In the genomic region with DNA sequence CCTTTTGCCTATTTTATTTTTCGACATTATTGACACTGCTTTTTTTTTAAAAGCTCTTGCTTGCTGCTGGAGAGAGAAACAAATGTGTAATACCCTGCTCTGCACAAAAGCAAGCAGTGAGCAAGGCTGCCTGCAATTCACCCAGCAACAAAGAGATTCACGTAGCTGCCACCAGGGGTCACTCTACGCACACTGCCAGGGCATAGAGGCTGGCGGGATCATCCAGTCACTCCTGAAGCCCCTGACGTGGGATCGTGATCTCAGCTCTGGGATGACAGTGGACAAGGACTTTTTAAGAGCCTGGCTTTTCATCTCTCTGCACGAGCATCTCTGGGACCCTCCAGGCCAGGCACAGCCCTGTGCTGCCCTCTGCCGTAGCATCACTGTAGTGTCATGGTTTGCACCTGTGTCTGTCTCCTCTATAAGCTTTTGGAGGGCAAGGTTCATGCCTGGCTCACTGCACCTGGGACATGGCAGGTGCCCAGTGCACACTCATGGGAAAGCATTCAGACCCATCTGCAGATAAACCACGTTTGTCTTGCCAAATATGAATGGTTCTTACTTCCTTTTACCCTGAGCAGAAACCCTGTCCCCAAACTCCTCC, we compare ENCODE assay signal across 7 cellular contexts. TPM values are rescaled to one million over a fixed set of nuclear protein-coding genes. Genes with fewer than 3 reads are reported as not detected.
A peak's percentile ranks its signal among the peaks of the same experiment; 100 is the strongest.
DNase-seq lines count a peak whose midpoint lies in the region; FAIRE-seq and TF ChIP-seq lines count a peak whose summit lies in the region.

No MANE protein-coding gene starts in this region.

- no peaks in the 10 kb centered on the region for H3K4me1 ChIP-seq in breast epithelium

- H3K4me3 ChIP-seq in NB4 (ENCODE audit: low read depth, low read length), result no peak overlapping the region
- H3K4me3 ChIP-seq in breast epithelium, result no peak overlapping the region

- peak; percentile 99 for TF ChIP-seq CTCF in NB4 (IDR thresholded peaks at IDR 0.05; ENCODE audit: low read depth, low read length)
- TF ChIP-seq CTCF in breast epithelium (IDR thresholded peaks at IDR 0.05), result peak in 2 of 3 donors; percentile 65 to 75

- DNase-seq in GM04504 (ENCODE audit: low read depth) (peak; percentile 23), H54 (ENCODE audit: insufficient read length, low spot score) (peak; percentile 81), NB4 (ENCODE audit: low read depth) (peak; percentile 67), T-helper 22 cell (ENCODE audit: low read depth) (peak; percentile 9), breast epithelium (ENCODE audit: low spot score in 2 of 2) (peak in 1 of 2 donors; percentile 28), islet precursor cell (peak; percentile 88)
- peak; percentile 6 to 23 (median 10) for DNase-seq in stimulated activated CD4-positive, alpha-beta T cell treated with anti-CD3 and anti-CD28 coated beads, Interleukin-1b, Interleukin-23, amount 100 ng/mL, for 24 hours (ENCODE audit: low read depth in 4 of 4, low spot score in 1 of 4)

- H3K36me3 ChIP-seq in breast epithelium, result no peaks in the 10 kb centered on the region

- no peak for FAIRE-seq in H54 (lab: Jason Lieb, UNC)

- intact Hi-C loops in breast epithelium (cut with DNase I; ENCODE audit: low total_unique reads), result no loop called here

- peaks cover 0 to 31% of the 10 kb centered on the region in 2 donors for H3K27me3 ChIP-seq in breast epithelium

- H3K9me3 ChIP-seq in breast epithelium, result no peaks in the 10 kb centered on the region

- H3K27ac ChIP-seq in breast epithelium, result no peak overlapping the region

- TF ChIP-seq POLR2A in H54 (IDR thresholded peaks at IDR 0.05; ENCODE audit: low read depth, low read length) (no peak), NB4 (IDR thresholded peaks at IDR 0.05; ENCODE audit: extremely low read depth, insufficient read length) (no peak), breast epithelium (IDR thresholded peaks at IDR 0.05) (no peak)

RNA-seq across cellular contexts. Expression of gene C4orf50, which starts 19.8 kb away (rescaled TPM):
- under 1 TPM in 2 of 3 donors, not detected in 1; under 0.01 TPM for total RNA-seq in breast epithelium
